Comparison of ENCODE assay signal across 8 cellular contexts in the genomic region with DNA sequence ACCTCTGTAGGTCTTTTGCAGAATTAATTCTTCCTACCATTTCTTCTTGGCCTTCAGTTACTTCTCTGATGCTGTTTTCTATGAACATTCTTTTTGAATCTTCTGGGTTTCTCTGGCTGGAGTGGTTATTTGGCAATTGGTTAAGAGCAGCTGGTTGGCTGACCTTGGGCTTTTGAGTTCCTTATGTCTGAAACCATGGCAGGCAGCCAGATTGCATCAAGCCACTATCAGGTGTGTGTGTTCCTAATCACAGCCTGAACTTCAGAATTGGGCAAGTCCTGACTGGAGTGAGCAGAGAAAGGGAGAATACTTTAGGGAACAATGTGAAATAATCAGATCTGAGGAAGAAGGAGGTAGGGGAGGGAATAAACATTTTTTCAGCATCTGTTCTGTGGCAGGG.
DNase-seq lines count a peak whose midpoint lies in the region; TF ChIP-seq lines count a peak whose summit lies in the region.

No MANE protein-coding gene starts in this region.

- no peak overlapping the region for H3K9ac ChIP-seq in colonic mucosa (ENCODE audit: low read depth in 2 of 2, low read length in 2 of 2)
- H3K9ac ChIP-seq in Karpas-422 (ENCODE audit: low read length) = no peak overlapping the region

- intact Hi-C loops in colonic mucosa (cut with DNase I) (no loop called here), dorsolateral prefrontal cortex (cut with DNase I) (no loop called here)

- H3K9me3 ChIP-seq in colonic mucosa (no peaks in the 10 kb centered on the region), Karpas-422 (ENCODE audit: low read length) (no peaks in the 10 kb centered on the region)

- H3K27me3 ChIP-seq in HL-60 (ENCODE audit: insufficient read depth, poor library complexity, severe bottlenecking) = no peaks in the 10 kb centered on the region
- no peaks in the 10 kb centered on the region for H3K27me3 ChIP-seq in colonic mucosa
- peaks cover 0 to 3% (median 0%) of the 10 kb centered on the region in 45 donors for H3K27me3 ChIP-seq in dorsolateral prefrontal cortex
- no peaks in the 10 kb centered on the region for H3K27me3 ChIP-seq in Karpas-422 (ENCODE audit: low read length)

- no peaks in the 10 kb centered on the region for H4K20me1 ChIP-seq in Karpas-422 (ENCODE audit: insufficient read depth, low read depth, low read length)

- H3K36me3 ChIP-seq in colonic mucosa (no peaks in the 10 kb centered on the region), Karpas-422 (ENCODE audit: insufficient read depth, low read length) (no peaks in the 10 kb centered on the region)

- H3K79me2 ChIP-seq in Karpas-422 (ENCODE audit: low read length) = no peaks in the 10 kb centered on the region

- DNase-seq in AG09319 (ENCODE audit: extremely low read depth, low read depth) (peak; percentile 94), HL-60 (ENCODE audit: low read depth in 1 of 2, low spot score in 1 of 2) (peak; percentile 60 to 78), colonic mucosa (peak; percentile 37), medulla oblongata (ENCODE audit: extremely low spot score) (peak; percentile 27), COLO668 (lab: John Stamatoyannopoulos, UW; ENCODE audit: unreplicated experiment) (no peak), dorsolateral prefrontal cortex (no peak), NCI-H1930 (lab: John Stamatoyannopoulos, UW) (no peak), Karpas-422 (no peak)

- H3K4me1 ChIP-seq in colonic mucosa (no peaks in the 10 kb centered on the region), Karpas-422 (ENCODE audit: low read length) (no peaks in the 10 kb centered on the region)

- TF ChIP-seq CTCF in AG09319 (IDR thresholded peaks at IDR 0.05; ENCODE audit: low read depth, low read length) = no peak; the same call in 1 of the 2 replicates
- TF ChIP-seq CTCF in HL-60 (IDR thresholded peaks at IDR 0.05; ENCODE audit: insufficient read depth, low read length) = no peak
- TF ChIP-seq CTCF in colonic mucosa (IDR thresholded peaks at IDR 0.05) = no peak
- no peak for TF ChIP-seq CTCF in dorsolateral prefrontal cortex (IDR thresholded peaks at IDR 0.05 in 54 of 56, conservative IDR thresholded peaks at IDR 0.05 in 2 of 56; ENCODE audit: low read depth in 1 of 56, partially characterized antibody in 56 of 56)

- no peaks in the 10 kb centered on the region for H3K9me2 ChIP-seq in Karpas-422 (replicated peaks; ENCODE audit: insufficient read depth, low read length)

- H3K27ac ChIP-seq in HL-60 (replicated peaks) (no peak overlapping the region), colonic mucosa (no peak overlapping the region), dorsolateral prefrontal cortex (no peak overlapping the region), Karpas-422 (ENCODE audit: low read length) (no peak overlapping the region)

- H3K4me2 ChIP-seq in Karpas-422 (ENCODE audit: low read depth, low read length, poor library complexity, severe bottlenecking) = no peak overlapping the region

- H2AFZ ChIP-seq in Karpas-422 (ENCODE audit: low read length) = no peak overlapping the region

- H3K4me3 ChIP-seq in HL-60 (replicated peaks; ENCODE audit: insufficient read depth, low read length) = no peak overlapping the region
- H3K4me3 ChIP-seq in colonic mucosa = no peak overlapping the region
- no peak overlapping the region for H3K4me3 ChIP-seq in dorsolateral prefrontal cortex
- no peak overlapping the region for H3K4me3 ChIP-seq in Karpas-422 (ENCODE audit: low read length)

Comparison
In these comparisons a context has a peak if more than half of its experiments do, and no peak if none do; other contexts are left out.
1. DNase-seq: peak in AG09319 (single experiment), HL-60 (2 of 2), colonic mucosa (single experiment) and medulla oblongata (single experiment); none in COLO668 (single experiment), dorsolateral prefrontal cortex (0 of 10), NCI-H1930 (0 of 2) and Karpas-422 (single experiment).